14 cellular contexts compared by ENCODE assay signal in genomic region chr10:91607661-91608442, GRCh38. TPM values are rescaled to one million over a fixed set of nuclear protein-coding genes. Genes with fewer than 3 reads are reported as not detected.
DNase-seq lines count a peak whose midpoint lies in the region; ATAC-seq, FAIRE-seq and TF ChIP-seq lines count a peak whose summit lies in the region.
"Had no signal": no experiment of that assay in that cellular context is flagged by ENCODE, and none has a peak within 500 bp of the region (broad histone marks: within the 10 kb centered on the region; RNA-seq: fewer than 3 reads in every experiment).

No MANE protein-coding gene starts in this region.

- peak overlapping the region; percentile 95 for H4K5ac ChIP-seq in IMR-90 (ENCODE audit: low read depth, low read length)

- peak overlapping the region; percentile 98 for H3K18ac ChIP-seq in IMR-90 (ENCODE audit: low read depth, low read length)

- no peak for ATAC-seq in IMR-90 (ENCODE audit: low read depth)
- ATAC-seq in K562, result peak; percentile 92
- ATAC-seq in stimulated activated effector memory CD8-positive, alpha-beta T cell treated with anti-CD3 and anti-CD28 coated beads, Interleukin-12 subunit alpha, Interleukin-12 subunit beta, amount 100 ng/mL, for 72 hours, result peak; percentile 60
- ATAC-seq in GM18498 (IDR thresholded peaks at IDR 0.05; ENCODE audit: unreplicated experiment), result no peak
- ATAC-seq: GM12878 had no signal

- H3K9me3 ChIP-seq in IMR-90 (ENCODE audit: control insufficient read depth, insufficient read depth, low read length), result no peaks in the 10 kb centered on the region
- peaks cover 22% of the 10 kb centered on the region for H3K9me3 ChIP-seq in K562 (replicated peaks; ENCODE audit: control insufficient read depth, insufficient read depth, low read depth, low read length)

- H3K4me1 Mint-ChIP-seq in stimulated activated effector memory CD8-positive, alpha-beta T cell treated with anti-CD3 and anti-CD28 coated beads, Interleukin-12 subunit alpha, Interleukin-12 subunit beta, amount 100 ng/mL, for 72 hours, result no peaks in the 10 kb centered on the region

- no peaks in the 10 kb centered on the region for H3K79me2 ChIP-seq in K562 (ENCODE audit: control insufficient read depth, insufficient read depth, low read length)

- peak overlapping the region; percentile 98 for H2BK5ac ChIP-seq in IMR-90 (ENCODE audit: low read depth, low read length, poor library complexity, severe bottlenecking)

- H3K27ac ChIP-seq in IMR-90 (ENCODE audit: insufficient read depth, low read length) (peak overlapping the region; percentile 93), K562 (ENCODE audit: extremely low read depth, low read depth, low read length) (peak overlapping the region; percentile 100), layer of hippocampus (ENCODE audit: low read depth, low read length) (peak overlapping the region; percentile 62)

- peak overlapping the region; percentile 38 for H2AFZ ChIP-seq in IMR-90 (replicated peaks; ENCODE audit: low read length, poor library complexity)
- H2AFZ ChIP-seq in K562 (ENCODE audit: low read depth, low read length), result peak overlapping the region; percentile 88

- H3K56ac ChIP-seq in IMR-90 (ENCODE audit: extremely low read depth, insufficient read depth, low read length), result peak overlapping the region; percentile 99

- peak overlapping the region; percentile 100; the same call in 2 of the 3 replicates for H2BK15ac ChIP-seq in IMR-90 (ENCODE audit: low read depth, low read length)

- peak overlapping the region; percentile 99 for H3K4ac ChIP-seq in IMR-90 (ENCODE audit: low read depth, low read length)

- TF ChIP-seq CTCF in IMR-90 (conservative IDR thresholded peaks at IDR 0.05; ENCODE audit: low read depth, low read length) (no peak), K562 (IDR thresholded peaks at IDR 0.05 in 2 of 3, conservative IDR thresholded peaks at IDR 0.05 in 1 of 3; ENCODE audit: insufficient read depth in 2 of 3, low read depth in 1 of 3, low read length in 3 of 3) (no peak)

- H3K14ac ChIP-seq in IMR-90 (replicated peaks; ENCODE audit: low read depth, low read length), result peak overlapping the region; percentile 99

- H3K79me1 ChIP-seq in IMR-90 (ENCODE audit: low read depth in 1 of 2, low read length in 2 of 2), result peaks cover 0 to 10% of the 10 kb centered on the region in 2 experiments; a peak in 2 of 4 replicates

- H3K4me3 ChIP-seq in IMR-90 (ENCODE audit: insufficient read depth, low read depth, low read length) (no peak overlapping the region), K562 (no peak overlapping the region)
- H3K4me3 ChIP-seq: GM12878 had no signal

- dilution Hi-C loops in IMR-90 (cut with HindIII; ENCODE audit: low sequenced_read_pairs, unreplicated experiment), result no loop called here

- peak overlapping the region; percentile 43 for H2AK9ac ChIP-seq in IMR-90 (replicated peaks; ENCODE audit: low read depth, low read length, poor library complexity)

- peak overlapping the region; percentile 99; the same call in 1 of the 2 replicates for H3K23ac ChIP-seq in IMR-90 (ENCODE audit: low read depth, low read length)

- peak; percentile 94 for FAIRE-seq in K562 (lab: Jason Lieb, UNC)
- FAIRE-seq: GM12878 had no signal

- in situ Hi-C loops in IMR-90 (cut with MboI; ENCODE audit: low sequenced_read_pairs), result no loop called here
- in situ Hi-C loops in K562 (cut with MboI), result no loop called here

- H3K4me1 ChIP-seq in IMR-90 (ENCODE audit: control insufficient read depth, insufficient read depth, low read length), result peaks cover 31% of the 10 kb centered on the region
- H3K4me1 ChIP-seq in K562 (replicated peaks in 1 of 2; ENCODE audit: control insufficient read depth in 2 of 2, insufficient read depth in 2 of 2, low read length in 2 of 2), result peaks cover 11 to 40% of the 10 kb centered on the region in 2 experiments; a peak in 4 of 5 replicates

- H4K20me1 ChIP-seq in IMR-90 (ENCODE audit: insufficient read depth, low read length) (no peaks in the 10 kb centered on the region), K562 (replicated peaks; ENCODE audit: control insufficient read depth, insufficient read depth, low read length) (no peaks in the 10 kb centered on the region)

- H4K91ac ChIP-seq in IMR-90 (ENCODE audit: insufficient read depth, low read depth, low read length), result peak overlapping the region; percentile 100

- no peak overlapping the region for H3K27ac Mint-ChIP-seq in stimulated activated effector memory CD8-positive, alpha-beta T cell treated with anti-CD3 and anti-CD28 coated beads, Interleukin-12 subunit alpha, Interleukin-12 subunit beta, amount 100 ng/mL, for 72 hours
- H3K27ac Mint-ChIP-seq: activated naive CD8-positive, alpha-beta T cell had no signal

- H3K4me3 Mint-ChIP-seq in stimulated activated effector memory CD8-positive, alpha-beta T cell treated with anti-CD3 and anti-CD28 coated beads, Interleukin-12 subunit alpha, Interleukin-12 subunit beta, amount 100 ng/mL, for 72 hours, result no peak overlapping the region
- H3K4me3 Mint-ChIP-seq: activated naive CD8-positive, alpha-beta T cell had no signal

- peak overlapping the region; percentile 96 to 98 for H4K8ac ChIP-seq in IMR-90 (ENCODE audit: low read depth in 2 of 2, low read length in 2 of 2)

- H3K36me3 ChIP-seq in IMR-90 (ENCODE audit: control insufficient read depth, insufficient read depth, low read length) (no peaks in the 10 kb centered on the region), K562 (ENCODE audit: control insufficient read depth, insufficient read depth, low read length) (no peaks in the 10 kb centered on the region)

- intact Hi-C loops in IMR-90 (cut with micrococcal nuclease), result no loop called here
- intact Hi-C loops in K562 (cut with micrococcal nuclease), result loop anchor here (1.0 to 5.0 kb wide), 3 partner anchors 17 to 46 kb away; no protein-coding TSS in a partner anchor

- DNase-seq in IMR-90, result no peak
- DNase-seq in K562 (ENCODE audit: extremely low read depth in 1 of 4, low spot score in 3 of 4), result peak; percentile 50 to 91 (median 66)
- DNase-seq in stimulated activated effector memory CD8-positive, alpha-beta T cell treated with anti-CD3 and anti-CD28 coated beads, Interleukin-12 subunit alpha, Interleukin-12 subunit beta, amount 100 ng/mL, for 72 hours (ENCODE audit: low spot score in 2 of 2), result no peak
- no peak for DNase-seq in DMS 273 (lab: John Stamatoyannopoulos, UW; ENCODE audit: unreplicated experiment)
- DNase-seq in NCI-H2171 treated with DMSO at 0.1 percent for 48 hours (lab: John Stamatoyannopoulos, UW), result no peak
- DNase-seq in Kasumi-1 (lab: John Stamatoyannopoulos, UW), result no peak
- DNase-seq: activated CD4-positive, alpha-beta T cell treated with anti-CD3 and anti-CD28 coated beads, Interleukin-2, amount 50 U/mL, for 1 hour; SHP77 treated with DMSO at 0.1 percent for 48 hours; stimulated activated naive CD4-positive, alpha-beta T cell treated with Interleukin-2 at 50 U/mL for 16 hours had no signal

- H3K27me3 ChIP-seq in IMR-90 (ENCODE audit: control insufficient read depth, insufficient read depth, low read length) (no peaks in the 10 kb centered on the region), K562 (ENCODE audit: control insufficient read depth in 2 of 2, insufficient read depth in 2 of 2, low read length in 2 of 2) (no peaks in the 10 kb centered on the region), layer of hippocampus (ENCODE audit: control insufficient read depth, insufficient read depth, low read length) (no peaks in the 10 kb centered on the region)

- POLR2A ChIA-PET in IMR-90 (lab: Charles Lee; ENCODE audit: unreplicated experiment), result no interaction called here
- POLR2A ChIA-PET in K562 (lab: Yijun Ruan, JAX), result interaction anchor here (0.8 to 2.6 kb wide), 8 partner anchors 9 to 89 kb away, joined by 3 to 13 read pairs (median 4); no protein-coding TSS in a partner anchor

- H2BK120ac ChIP-seq in IMR-90 (ENCODE audit: low read depth, low read length), result peak overlapping the region; percentile 99

- peaks cover 8% of the 10 kb centered on the region for H3K9me3 Mint-ChIP-seq in stimulated activated effector memory CD8-positive, alpha-beta T cell treated with anti-CD3 and anti-CD28 coated beads, Interleukin-12 subunit alpha, Interleukin-12 subunit beta, amount 100 ng/mL, for 72 hours

- peak overlapping the region; percentile 92 for H2AK5ac ChIP-seq in IMR-90 (ENCODE audit: low read depth, low read length)

- WGBS in IMR-90 (ENCODE audit: extremely low coverage in 2 of 2, insufficient read length in 1 of 2), 2 experiments, result 44% methylated on average over 3 of the region's 5 CpGs; no CpG with 5 or more reads in 1 of the 2 experiments
- 1% methylated on average over 5 of the region's 5 CpGs for WGBS in K562 (ENCODE audit: insufficient coverage, low coverage, missing lambda C conversion rate)

- no peaks in the 10 kb centered on the region for H3K36me3 Mint-ChIP-seq in stimulated activated effector memory CD8-positive, alpha-beta T cell treated with anti-CD3 and anti-CD28 coated beads, Interleukin-12 subunit alpha, Interleukin-12 subunit beta, amount 100 ng/mL, for 72 hours
- H3K36me3 Mint-ChIP-seq: activated naive CD8-positive, alpha-beta T cell had no signal

- TF ChIP-seq RAD21 in IMR-90 (IDR thresholded peaks at IDR 0.05; ENCODE audit: low read length), result no peak
- peak in 1 of 2 experiments; percentile 49; a peak in 3 of 4 replicates for TF ChIP-seq RAD21 in K562 (CRISPR knock-in tag; conservative IDR thresholded peaks at IDR 0.05 in 1 of 2, IDR thresholded peaks at IDR 0.05 in 1 of 2)

- CTCF ChIA-PET in IMR-90 (lab: Yijun Ruan, JAX) (no interaction called here), K562 (lab: Yijun Ruan, JAX; ENCODE audit: low intra/inter-chr PET ratio) (no interaction called here)

- TF ChIP-seq EP300 in K562 (IDR thresholded peaks at IDR 0.05; ENCODE audit: low read length), result peak; percentile 82

- BruUV-seq in IMR-90 (replicated peaks; lab: Mats Ljungman, UMichigan) (no TSS peak), K562 (replicated peaks; lab: Mats Ljungman, UMichigan) (TSS peak; percentile 44)

- H3K9ac ChIP-seq in IMR-90 (ENCODE audit: low read depth, low read length) (no peak overlapping the region), K562 (ENCODE audit: insufficient read depth in 1 of 2, low read depth in 2 of 2, low read length in 2 of 2) (peak overlapping the region; percentile 61 to 95; a peak in 3 of 4 replicates)

- H3K4me2 ChIP-seq in IMR-90 (ENCODE audit: low read depth, low read length) (no peak overlapping the region), K562 (ENCODE audit: insufficient read depth, low read length) (peak overlapping the region; percentile 85)

- TF ChIP-seq POLR2A in IMR-90 (IDR thresholded peaks at IDR 0.05; ENCODE audit: low read depth, low read length), result no peak
- peak; percentile 47 for TF ChIP-seq POLR2A in K562 (conservative IDR thresholded peaks at IDR 0.05)

- H3K9me1 ChIP-seq in IMR-90 (ENCODE audit: insufficient read depth, low read length) (peaks cover 26% of the 10 kb centered on the region), K562 (ENCODE audit: control insufficient read depth, insufficient read depth, low read length) (no peaks in the 10 kb centered on the region)

- peak overlapping the region; percentile 99 for H2BK20ac ChIP-seq in IMR-90 (ENCODE audit: low read depth, low read length)

RNA-seq across cellular contexts. Expression of gene PPP1R3C, which starts 25.0 kb away (rescaled TPM):
- total RNA-seq in IMR-90 (2012; rRNA removed), result 61.7 and 62.9 TPM in 2 replicates
- 10.8 and 17.4 TPM in 2 replicates for polyA plus RNA-seq in IMR-90 (2012; rRNA removed)
- polyA plus RNA-seq in IMR-90 (2012; cell fraction: cytosol; rRNA removed), result 4.8 and 6.4 TPM in 2 replicates
- polyA plus RNA-seq in IMR-90 (2012; cell fraction: nucleus; rRNA removed; ENCODE audit: low replicate concordance), result 1.6 and 12.4 TPM in 2 replicates
- total RNA-seq in K562 (2011; cell fraction: chromatin; rRNA removed; ENCODE audit: low replicate concordance), result not detected in 2 replicates
- total RNA-seq in K562 (2011; cell fraction: nucleolus; rRNA removed), result 0.26 TPM in 1 of 2 replicates, not detected in the other
- 0.15 TPM in 1 of 2 replicates, not detected in the other for total RNA-seq in K562 (2011; cell fraction: nucleoplasm; rRNA removed)
- 0.08 TPM in 1 of 2 replicates, not detected in the other for total RNA-seq in K562 (2014; rRNA removed)
- total RNA-seq in K562 (2014; rRNA removed; fragmentation: Illumina TruSeq; extraction: Trizol), result 0.10 and 0.11 TPM in 2 replicates
- total RNA-seq in K562 (2015; rRNA removed; fragmentation: Illumina TruSeq; extraction: Trizol), result not detected in 2 replicates
- total RNA-seq in K562 (2021), result 0.24 TPM in 1 of 2 replicates, not detected in the other
- polyA plus RNA-seq in K562 (2011; rRNA removed), result 0.06 and 4.5 TPM in 2 replicates
- 3.0 TPM in 1 of 2 replicates, not detected in the other for polyA plus RNA-seq in K562 (2011; cell fraction: cytosol; rRNA removed)
- polyA plus RNA-seq in K562 (2011; cell fraction: nucleus; rRNA removed), result 0.14 and 4.2 TPM in 2 replicates
- 0.12 and 0.69 TPM in 2 replicates for polyA plus RNA-seq in K562 (2012)
- 0.10 TPM in 2 replicates for polyA plus RNA-seq in K562 (2014; fragmentation: Illumina TruSeq; extraction: Trizol)
- polyA plus RNA-seq in K562 (2014; fragmentation: Nextera tagmentation; extraction: Ambion mirVana), result under 1 TPM; 0.13 to 0.14 TPM
- 0.07 TPM in 1 of 2 replicates, not detected in the other for polyA plus RNA-seq in K562 (2014; rRNA removed)
- 7.1 TPM in 1 of 2 replicates, not detected in the other for polyA minus RNA-seq in K562 (2011; rRNA and poly(A)+ RNA removed)
- polyA minus RNA-seq in K562 (2011; cell fraction: cytosol; rRNA and poly(A)+ RNA removed), result 2.0 TPM in 1 of 2 replicates, not detected in the other
- 0.27 and 10.4 TPM in 2 replicates for polyA minus RNA-seq in K562 (2011; cell fraction: nucleus; rRNA and poly(A)+ RNA removed)
- total RNA-seq: Caco-2, GM12878 had no signal

Comparison
In these comparisons a context has a peak if more than half of its experiments do, and no peak if none do; other contexts are left out.
1. ATAC-seq: peak in K562 (single experiment) and stimulated activated effector memory CD8-positive, alpha-beta T cell treated with anti-CD3 and anti-CD28 coated beads, Interleukin-12 subunit alpha, Interleukin-12 subunit beta, amount 100 ng/mL, for 72 hours (single experiment); none in IMR-90 (single experiment) and GM18498 (single experiment).
2. DNase-seq: peak in K562 (4 of 4); none in IMR-90 (single experiment), stimulated activated effector memory CD8-positive, alpha-beta T cell treated with anti-CD3 and anti-CD28 coated beads, Interleukin-12 subunit alpha, Interleukin-12 subunit beta, amount 100 ng/mL, for 72 hours (0 of 2), DMS 273 (single experiment), NCI-H2171 treated with DMSO at 0.1 percent for 48 hours (single experiment) and Kasumi-1 (0 of 2).
3. RNA of gene PPP1R3C, which starts 25.0 kb away (total RNA-seq): 61.7 to 62.9 TPM in IMR-90; 0.08 to 0.26 TPM in K562; every median in the first group is over 10 times any median in the second.
4. Peak in every context shown above with its lines, with median percentiles within 50 percentile points of each other: H3K27ac ChIP-seq.